Comparison of ENCODE assay signal across 1 cellular context in genomic region chr7:139958599-139959380, GRCh38.
TF ChIP-seq lines count a peak whose summit lies in the region.

No MANE protein-coding gene starts in this region.

TF ChIP-seq in IMR-90, 13 proteins besides CTCF, POLR2A, EP300 and RAD21 (continued from another document):
- TF ChIP-seq CEBPB (IDR thresholded peaks at IDR 0.05; ENCODE audit: low read depth, low read length) (peak; percentile 6; the same call in 1 of the 2 replicates), FOS (IDR thresholded peaks at IDR 0.05; ENCODE audit: low read depth, low read length) (peak; percentile 57; the same call in 1 of the 2 replicates)
TF ChIP-seq in IMR-90: peak in this region for 2.
